In the genomic region with DNA sequence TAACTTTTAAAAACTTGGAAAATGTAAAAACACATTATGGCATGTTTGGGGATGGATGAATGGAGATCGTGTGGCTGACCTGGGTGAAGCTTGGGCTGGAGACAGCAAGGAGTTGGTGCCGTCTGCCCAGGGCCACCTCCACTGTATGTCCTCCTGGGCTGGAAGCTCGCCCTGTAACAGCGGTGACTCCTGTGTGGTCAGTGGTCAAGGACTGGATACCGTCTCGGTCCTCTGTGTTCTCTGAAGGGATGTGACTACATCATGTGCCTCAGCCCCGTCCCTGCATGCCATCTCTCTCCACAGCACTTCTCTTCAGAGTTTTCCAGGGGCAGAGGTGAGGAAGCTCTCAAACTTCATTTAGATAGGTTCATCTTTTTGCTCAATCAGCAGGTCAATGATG, we compare ENCODE assay signal across 16 cellular contexts. TPM values are rescaled to one million over a fixed set of nuclear protein-coding genes. Genes with fewer than 3 reads are reported as not detected.
DNase-seq lines count a peak whose midpoint lies in the region; ATAC-seq, FAIRE-seq and TF ChIP-seq lines count a peak whose summit lies in the region.
"Had no signal": no experiment of that assay in that cellular context is flagged by ENCODE, and none has a peak within 500 bp of the region (broad histone marks: within the 10 kb centered on the region; RNA-seq: fewer than 3 reads in every experiment).

No MANE protein-coding gene starts in this region.

- H3K9me3 ChIP-seq in A549 (no peaks in the 10 kb centered on the region), gastroesophageal sphincter (no peaks in the 10 kb centered on the region), spleen (no peaks in the 10 kb centered on the region)
- H3K9me3 ChIP-seq: BE2C had no signal

- H3K4me1 ChIP-seq in A549 (peaks cover 42% of the 10 kb centered on the region), gastroesophageal sphincter (peaks cover 17 to 100% (median 54%) of the 10 kb centered on the region in 3 donors), spleen (peaks cover 19 to 96% (median 57%) of the 10 kb centered on the region in 6 donors)
- H3K4me1 ChIP-seq: BE2C had no signal

- H3K36me3 Mint-ChIP-seq in HFFc6 (ENCODE audit: low read depth), result peaks cover 34% of the 10 kb centered on the region
- H3K36me3 Mint-ChIP-seq in activated T-cell treated with anti-CD3 and anti-CD28 coated beads, Interleukin-2, amount 50 U/mL, for 24 hours (ENCODE audit: low read depth), result peaks cover 79% of the 10 kb centered on the region

- H3K4me3 ChIP-seq in A549 (no peak overlapping the region), gastroesophageal sphincter (no peak overlapping the region), spleen (no peak overlapping the region)

- H3K27me3 ChIP-seq in gastroesophageal sphincter (no peaks in the 10 kb centered on the region), spleen (replicated peaks in 1 of 7) (no peaks in the 10 kb centered on the region)
- H3K27me3 ChIP-seq: BE2C had no signal

- H3K36me3 ChIP-seq in gastroesophageal sphincter (peaks cover 0 to 16% of the 10 kb centered on the region in 2 donors), spleen (peaks cover 0 to 72% (median 6%) of the 10 kb centered on the region in 6 donors)
- H3K36me3 ChIP-seq: BE2C had no signal

- CTCF ChIA-PET in A549 (lab: Yijun Ruan, JAX), result interaction anchor here (0.9 kb wide), 1 partner anchor 12 kb away, joined by 3 read pairs; no protein-coding TSS in a partner anchor

- TF ChIP-seq CTCF in A549 (IDR thresholded peaks at IDR 0.05), result no peak
- no peak for TF ChIP-seq CTCF in HFFc6 (IDR thresholded peaks at IDR 0.05)
- TF ChIP-seq CTCF in gastroesophageal sphincter (IDR thresholded peaks at IDR 0.05), result no peak
- no peak for TF ChIP-seq CTCF in spleen (IDR thresholded peaks at IDR 0.05 in 8 of 11, conservative IDR thresholded peaks at IDR 0.05 in 3 of 11)

- TF ChIP-seq EP300 in A549 (IDR thresholded peaks at IDR 0.05) (no peak), gastroesophageal sphincter (IDR thresholded peaks at IDR 0.05) (no peak)

- no peak overlapping the region for H3K4me3 Mint-ChIP-seq in HFFc6
- no peak overlapping the region for H3K4me3 Mint-ChIP-seq in activated T-cell treated with anti-CD3 and anti-CD28 coated beads, Interleukin-2, amount 50 U/mL, for 24 hours

- intact Hi-C loops in spleen (cut with DNase I; ENCODE audit: low total_unique reads), result no loop called here

- DNase-seq in A549 (ENCODE audit: low read depth in 1 of 2, low spot score in 1 of 2), result no peak
- no peak for DNase-seq in HFFc6
- peak; percentile 52 for DNase-seq in spleen
- no peak for DNase-seq in activated T-cell treated with anti-CD3 and anti-CD28 coated beads, Interleukin-2, amount 50 U/mL, for 24 hours
- DNase-seq in DMS153 treated with DMSO at 0.1 percent for 48 hours (lab: John Stamatoyannopoulos, UW; ENCODE audit: unreplicated experiment), result no peak
- DNase-seq: BE2C; CD4-positive, alpha-beta memory T cell; GF-D8; GOT3; Kasumi-1; NCI-H187 treated with DMSO at 0.1 percent for 48 hours; NCI-H446; NCI-H748 treated with DMSO at 0.1 percent for 48 hours had no signal

- no peak overlapping the region for H3K4me2 ChIP-seq in A549

- H3K9me3 Mint-ChIP-seq in HFFc6, result no peaks in the 10 kb centered on the region
- no peaks in the 10 kb centered on the region for H3K9me3 Mint-ChIP-seq in activated T-cell treated with anti-CD3 and anti-CD28 coated beads, Interleukin-2, amount 50 U/mL, for 24 hours
- H3K9me3 Mint-ChIP-seq: CD4-positive, alpha-beta memory T cell had no signal

- ATAC-seq in A549 (no peak), gastroesophageal sphincter (no peak), GM18861 (IDR thresholded peaks at IDR 0.05; ENCODE audit: unreplicated experiment) (no peak)

- POLR2A ChIA-PET in A549 (lab: Yijun Ruan, JAX), result no interaction called here

- H3K27ac ChIP-seq in A549, result no peak overlapping the region
- H3K27ac ChIP-seq in gastroesophageal sphincter, result peak overlapping the region in 3 of 4 donors; percentile 34 to 81 (median 81)
- H3K27ac ChIP-seq in spleen, result no peak overlapping the region

- 98% methylated on average over 6 of the region's 7 CpGs for WGBS in A549 (ENCODE audit: missing lambda C conversion rate)
- WGBS in gastroesophageal sphincter (ENCODE audit: low coverage in 1 of 2), 2 donors, result 95 to 100% methylated on average over 6 to 7 of the region's 7 CpGs
- WGBS in spleen, 5 donors, result 74 to 91% (median 85%) methylated on average over 5 to 7 of the region's 7 CpGs

- H3K27ac Mint-ChIP-seq in HFFc6, result peak overlapping the region; percentile 46
- H3K27ac Mint-ChIP-seq in activated T-cell treated with anti-CD3 and anti-CD28 coated beads, Interleukin-2, amount 50 U/mL, for 24 hours, result no peak overlapping the region

- peaks cover 67% of the 10 kb centered on the region for H3K4me1 Mint-ChIP-seq in HFFc6 (ENCODE audit: low read depth)
- peaks cover 27% of the 10 kb centered on the region for H3K4me1 Mint-ChIP-seq in activated T-cell treated with anti-CD3 and anti-CD28 coated beads, Interleukin-2, amount 50 U/mL, for 24 hours (ENCODE audit: low read depth)

- no peaks in the 10 kb centered on the region for H3K27me3 Mint-ChIP-seq in HFFc6 (ENCODE audit: insufficient read depth)
- no peaks in the 10 kb centered on the region for H3K27me3 Mint-ChIP-seq in activated T-cell treated with anti-CD3 and anti-CD28 coated beads, Interleukin-2, amount 50 U/mL, for 24 hours
- H3K27me3 Mint-ChIP-seq: CD4-positive, alpha-beta memory T cell had no signal

- no peak for TF ChIP-seq RAD21 in A549 (conservative IDR thresholded peaks at IDR 0.05 in 1 of 2, IDR thresholded peaks at IDR 0.05 in 1 of 2)

- TF ChIP-seq POLR2A in A549 (IDR thresholded peaks at IDR 0.05; ENCODE audit: low read length) (no peak), gastroesophageal sphincter (IDR thresholded peaks at IDR 0.05) (no peak), spleen (IDR thresholded peaks at IDR 0.05) (no peak)

- FAIRE-seq in A549 (lab: Jason Lieb, UNC), result no peak
- FAIRE-seq: D721Med had no signal

TF ChIP-seq in A549, 52 proteins besides CTCF, POLR2A, EP300 and RAD21:
- TF ChIP-seq MAFK (IDR thresholded peaks at IDR 0.05; ENCODE audit: partially characterized antibody) (peak; percentile 3), KDM5A (IDR thresholded peaks at IDR 0.05) (no peak)

RNA-seq across cellular contexts. Expression of a gene that starts 9.5 kb away (rescaled TPM):
- polyA plus RNA-seq in A549 (2011; rRNA removed) (30.7 and 38.6 TPM in 2 replicates), A549 (2017; fragmentation: RNase III; extraction: RNeasy Plus Mini Kit Qiagen cat#74134 plus additional on column Dnase treatment) (17.4 to 18.8 TPM (median 18.8 TPM) in 3 replicates), spleen (10 to 100 TPM in 1 of 3 donors, 1 to 10 TPM in 2; 5.3 to 15.9 (median 6.5) TPM)
- 14.9 and 20.0 TPM in 2 replicates for polyA plus RNA-seq in A549 (2012; cell fraction: cytosol; rRNA removed)
- 48.7 and 51.2 TPM in 2 replicates for polyA plus RNA-seq in A549 (2012; cell fraction: nucleus; rRNA removed)
- 95.4 and 109 TPM in 2 replicates for polyA minus RNA-seq in A549 (2011; rRNA and poly(A)+ RNA removed)
- 10 to 100 TPM; 25.0 to 34.8 (median 27.2) TPM for total RNA-seq in HFFc6 (2021; fragmentation: NEBNext Ultra II Directional; extraction: Animal tissue kit (Norgen Biotek cat#: 25700))
- total RNA-seq in gastroesophageal sphincter (10 to 100 TPM; 17.3 to 42.7 (median 33.3) TPM), spleen (10 to 100 TPM; 41.5 to 58.5 (median 49.8) TPM)

Comparison
In these comparisons a context has a peak if more than half of its experiments do, and no peak if none do; other contexts are left out.
1. H3K27ac ChIP-seq: peak in gastroesophageal sphincter (3 of 4); none in A549 (0 of 2) and spleen (0 of 8).